ENCODE assay signal across 8 cellular contexts in the genomic region with DNA sequence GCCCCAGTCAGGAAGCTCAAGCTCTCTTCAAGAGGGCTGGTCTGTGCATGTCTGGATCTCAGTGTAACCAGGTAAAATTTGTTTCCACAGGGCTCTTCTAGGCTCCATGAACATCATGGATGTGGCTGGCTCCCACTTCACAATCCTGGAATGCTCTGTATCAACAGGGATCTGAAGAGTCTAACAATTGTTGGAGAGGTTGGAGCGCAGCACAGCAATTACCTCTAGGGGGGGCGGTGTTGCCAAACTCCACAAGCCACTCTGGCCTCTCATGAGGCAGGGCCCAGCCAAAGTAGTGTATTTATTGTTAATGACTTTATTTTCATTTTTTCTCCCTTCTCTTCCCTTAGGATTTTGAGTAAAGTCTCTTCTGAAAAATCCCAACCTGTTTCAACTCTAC. TPM values are rescaled to one million over a fixed set of nuclear protein-coding genes. Genes with fewer than 3 reads are reported as not detected.
DNase-seq lines count a peak whose midpoint lies in the region; ATAC-seq and TF ChIP-seq lines count a peak whose summit lies in the region.

No MANE protein-coding gene starts in this region.

- peak; percentile 50 for TF ChIP-seq CTCF in SU-DHL-6 (IDR thresholded peaks at IDR 0.05; ENCODE audit: insufficient read depth, low read length, poor library complexity, severe bottlenecking)
- TF ChIP-seq CTCF in ovary (IDR thresholded peaks at IDR 0.05), result no peak

- no peaks in the 10 kb centered on the region for H3K79me2 ChIP-seq in SU-DHL-6 (ENCODE audit: insufficient read depth, low read length)

- no peak for ATAC-seq in GM18861 (IDR thresholded peaks at IDR 0.05; ENCODE audit: unreplicated experiment)

- no peak overlapping the region for H3K4me2 ChIP-seq in SU-DHL-6 (ENCODE audit: low read depth, low read length, poor library complexity, severe bottlenecking)

- H4K20me1 ChIP-seq in SU-DHL-6 (ENCODE audit: low read depth, low read length), result no peaks in the 10 kb centered on the region

- peaks cover 9% of the 10 kb centered on the region; the same call in 1 of the 2 replicates for H3F3A ChIP-seq in SU-DHL-6 (ENCODE audit: insufficient read depth)

- no peaks in the 10 kb centered on the region for H3K4me1 ChIP-seq in ovary (ENCODE audit: insufficient read depth)

- H3K4me3 ChIP-seq in SU-DHL-6 (ENCODE audit: insufficient read depth, low read length, poor library complexity, severe bottlenecking) (no peak overlapping the region), ovary (no peak overlapping the region)

- peak; percentile 26 for DNase-seq in Daoy (ENCODE audit: low read depth)
- DNase-seq in HT-29 (ENCODE audit: low spot score), result peak; percentile 60
- DNase-seq in iPS-NIHi7 (ENCODE audit: extremely low spot score), result peak; percentile 71
- no peak for DNase-seq in ovary
- DNase-seq in GF-D8 (lab: John Stamatoyannopoulos, UW), result no peak
- no peak for DNase-seq in occipital lobe (lab: John Stamatoyannopoulos, UW)

- H3K9ac ChIP-seq in SU-DHL-6 (ENCODE audit: low read length), result no peak overlapping the region

- H3K27me3 ChIP-seq in SU-DHL-6 (ENCODE audit: low read length), result no peaks in the 10 kb centered on the region
- H3K27me3 ChIP-seq in ovary, result no peaks in the 10 kb centered on the region

- H3K27ac ChIP-seq in SU-DHL-6 (ENCODE audit: low read depth, low read length) (no peak overlapping the region), ovary (no peak overlapping the region)

- no peak for TF ChIP-seq EP300 in ovary (IDR thresholded peaks at IDR 0.05)

- 23 to 30% (median 29%) methylated on average over 2 of the region's 2 CpGs for WGBS in ovary, 3 donors

- H2AFZ ChIP-seq in SU-DHL-6 (ENCODE audit: low read depth, low read length, severe bottlenecking), result no peak overlapping the region

- intact Hi-C loops in ovary (cut with DNase I), result no loop called here

- no peak for TF ChIP-seq POLR2A in ovary (IDR thresholded peaks at IDR 0.05)

- no peaks in the 10 kb centered on the region for H3K9me2 ChIP-seq in SU-DHL-6 (replicated peaks; ENCODE audit: insufficient read depth, low read length)

- no peaks in the 10 kb centered on the region for H3K9me3 ChIP-seq in SU-DHL-6 (ENCODE audit: insufficient read depth, low read length)
- H3K9me3 ChIP-seq in ovary, result no peaks in the 10 kb centered on the region

- no peaks in the 10 kb centered on the region for H3K36me3 ChIP-seq in SU-DHL-6 (ENCODE audit: low read length)
- no peaks in the 10 kb centered on the region for H3K36me3 ChIP-seq in ovary

RNA-seq across cellular contexts. Expression of a gene that starts 6.1 kb away (rescaled TPM):
- total RNA-seq in Daoy (2014; rRNA removed; shearing (Covaris generic)), result 53.5 and 57.9 TPM in 2 replicates
- 36.2 and 44.8 TPM in 2 replicates for total RNA-seq in HT-29 (2014; rRNA removed; shearing (Covaris generic))
- 10 to 100 TPM; 18.6 to 31.9 (median 28.7) TPM for total RNA-seq in ovary
- 10 to 100 TPM; 26.2 to 42.4 TPM for polyA plus RNA-seq in ovary
- 45.5 TPM for total RNA-seq in occipital lobe

RNA-seq across cellular contexts. Expression of a gene that starts 26.2 kb away (rescaled TPM):
- total RNA-seq in Daoy (2014; rRNA removed; shearing (Covaris generic)), result 28.1 and 28.3 TPM in 2 replicates
- total RNA-seq in HT-29 (2014; rRNA removed; shearing (Covaris generic)), result 75.1 and 83.9 TPM in 2 replicates
- total RNA-seq in ovary, result 10 to 100 TPM; 30.2 to 93.8 (median 74.8) TPM
- 10 to 100 TPM; 40.8 to 48.1 TPM for polyA plus RNA-seq in ovary
- 30.9 TPM for total RNA-seq in occipital lobe

RNA-seq across cellular contexts. Expression of a gene that starts 32.1 kb away (rescaled TPM):
- not detected in 2 replicates for total RNA-seq in Daoy (2014; rRNA removed; shearing (Covaris generic))
- not detected in 2 replicates for total RNA-seq in HT-29 (2014; rRNA removed; shearing (Covaris generic))
- total RNA-seq in ovary (not detected), occipital lobe (not detected)
- polyA plus RNA-seq in ovary, result not detected

RNA-seq across cellular contexts. Expression of a gene that starts 45.6 kb away (rescaled TPM):
- total RNA-seq in Daoy (2014; rRNA removed; shearing (Covaris generic)), result 397 and 510 TPM in 2 replicates
- 280 and 309 TPM in 2 replicates for total RNA-seq in HT-29 (2014; rRNA removed; shearing (Covaris generic))
- total RNA-seq in ovary (100 to 1,000 TPM; 107 to 281 (median 252) TPM), occipital lobe (263 TPM)
- 100 to 1,000 TPM; 236 to 371 TPM for polyA plus RNA-seq in ovary

RNA-seq across cellular contexts. Expression of a gene that starts 57.0 kb away (rescaled TPM):
- total RNA-seq in Daoy (2014; rRNA removed; shearing (Covaris generic)), result 26.9 and 28.1 TPM in 2 replicates
- 42.3 and 51.3 TPM in 2 replicates for total RNA-seq in HT-29 (2014; rRNA removed; shearing (Covaris generic))
- total RNA-seq in ovary, result 10 to 100 TPM; 56.6 to 82.0 (median 61.7) TPM
- 10 to 100 TPM; 30.2 to 42.8 TPM for polyA plus RNA-seq in ovary
- total RNA-seq in occipital lobe, result 41.2 TPM

Comparison
In these comparisons a context has a peak if more than half of its experiments do, and no peak if none do; other contexts are left out.
1. DNase-seq: peak in Daoy (single experiment), HT-29 (single experiment) and iPS-NIHi7 (single experiment); none in ovary (0 of 5), GF-D8 (single experiment) and occipital lobe (single experiment).